ENCODE assay signal across 19 cellular contexts in genomic region chr14:70920608-70921007, GRCh38. TPM values are rescaled to one million over a fixed set of nuclear protein-coding genes. Genes with fewer than 3 reads are reported as not detected.
DNase-seq lines count a peak whose midpoint lies in the region; FAIRE-seq and TF ChIP-seq lines count a peak whose summit lies in the region.
"Had no signal": no experiment of that assay in that cellular context is flagged by ENCODE, and none has a peak within 500 bp of the region (broad histone marks: within the 10 kb centered on the region; RNA-seq: fewer than 3 reads in every experiment).

No MANE protein-coding gene starts in this region.

- no peak overlapping the region for H3K4me3 ChIP-seq in breast epithelium
- H3K4me3 ChIP-seq: adrenal gland, ovary, uterus had no signal

- no peaks in the 10 kb centered on the region for H3K9me3 Mint-ChIP-seq in MCF 10A (ENCODE audit: unreplicated experiment)
- H3K9me3 Mint-ChIP-seq in activated CD4-positive, alpha-beta memory T cell treated with anti-CD3 and anti-CD28 coated beads, Interleukin-2, amount 10 ng/mL, durations not matched to agents 7 days and 5 days, result peaks cover 6% of the 10 kb centered on the region
- H3K9me3 Mint-ChIP-seq: IgD-negative memory B cell; stimulated activated naive B cell treated with anti-CD40 and anti-IgM and Interleukin-4, amounts not matched to agents 10 μg/mL and 1 μg/mL and 100 μg/mL, for 72 hours had no signal

- no TSS peak for BruUV-seq in MCF 10A (replicated peaks; lab: Mats Ljungman, UMichigan)

- peak; percentile 65 for FAIRE-seq in urothelium cell line (lab: Jason Lieb, UNC)
- FAIRE-seq: kidney had no signal

- no peaks in the 10 kb centered on the region for H3K27me3 Mint-ChIP-seq in MCF 10A (ENCODE audit: insufficient read depth, unreplicated experiment)
- H3K27me3 Mint-ChIP-seq in activated CD4-positive, alpha-beta memory T cell treated with anti-CD3 and anti-CD28 coated beads, Interleukin-2, amount 10 ng/mL, durations not matched to agents 7 days and 5 days, result no peaks in the 10 kb centered on the region
- H3K27me3 Mint-ChIP-seq: IgD-negative memory B cell; stimulated activated naive B cell treated with anti-CD40 and anti-IgM and Interleukin-4, amounts not matched to agents 10 μg/mL and 1 μg/mL and 100 μg/mL, for 72 hours had no signal

- H3K27ac ChIP-seq in breast epithelium, result no peak overlapping the region
- H3K27ac ChIP-seq in epithelial cell of prostate, result peak overlapping the region; percentile 39
- H3K27ac ChIP-seq: adrenal gland, ovary, uterus had no signal

- peaks cover 0 to 7% of the 10 kb centered on the region in 2 donors for H3K4me1 ChIP-seq in breast epithelium

- no peak overlapping the region for H3K4me3 Mint-ChIP-seq in MCF 10A (ENCODE audit: unreplicated experiment)
- H3K4me3 Mint-ChIP-seq in activated CD4-positive, alpha-beta memory T cell treated with anti-CD3 and anti-CD28 coated beads, Interleukin-2, amount 10 ng/mL, durations not matched to agents 7 days and 5 days, result no peak overlapping the region
- H3K4me3 Mint-ChIP-seq: stimulated activated naive B cell treated with anti-CD40 and anti-IgM and Interleukin-4, amounts not matched to agents 10 μg/mL and 1 μg/mL and 100 μg/mL, for 72 hours had no signal

- POLR2A ChIA-PET in MCF 10A (lab: Yijun Ruan, JAX), result interaction anchor here (1.2 to 2.8 kb wide), 5 partner anchors 9 to 14 kb away, joined by 3 to 53 read pairs (median 16); partner anchors contain the start of gene PCNX1
- POLR2A ChIA-PET in activated CD4-positive, alpha-beta memory T cell treated with anti-CD3 and anti-CD28 coated beads, Interleukin-2, amount 10 ng/mL, durations not matched to agents 7 days and 5 days (lab: Charles Lee), result interaction anchor here (0.8 to 1.7 kb wide), 3 partner anchors 13 to 49 kb away, joined by 3 to 9 read pairs (median 3); partner anchors contain the start of gene PCNX1

- peaks cover 47% of the 10 kb centered on the region for H3K4me1 Mint-ChIP-seq in MCF 10A (ENCODE audit: insufficient read depth, unreplicated experiment)
- H3K4me1 Mint-ChIP-seq in activated CD4-positive, alpha-beta memory T cell treated with anti-CD3 and anti-CD28 coated beads, Interleukin-2, amount 10 ng/mL, durations not matched to agents 7 days and 5 days, result peaks cover 87% of the 10 kb centered on the region

- no peaks in the 10 kb centered on the region for H3K27me3 ChIP-seq in breast epithelium
- H3K27me3 ChIP-seq: adrenal gland, ovary, uterus had no signal

- no peak for TF ChIP-seq POLR2A in breast epithelium (IDR thresholded peaks at IDR 0.05)

- peak overlapping the region; percentile 80 for H3K27ac Mint-ChIP-seq in MCF 10A (ENCODE audit: low read depth, unreplicated experiment)
- H3K27ac Mint-ChIP-seq in activated CD4-positive, alpha-beta memory T cell treated with anti-CD3 and anti-CD28 coated beads, Interleukin-2, amount 10 ng/mL, durations not matched to agents 7 days and 5 days, result peak overlapping the region; percentile 74
- H3K27ac Mint-ChIP-seq: IgD-negative memory B cell; stimulated activated naive B cell treated with anti-CD40 and anti-IgM and Interleukin-4, amounts not matched to agents 10 μg/mL and 1 μg/mL and 100 μg/mL, for 72 hours had no signal

- intact Hi-C loops in MCF 10A (cut with micrococcal nuclease), result no loop called here
- intact Hi-C loops in breast epithelium (cut with DNase I; ENCODE audit: low total_unique reads), result no loop called here

- CTCF ChIA-PET in MCF 10A (lab: Yijun Ruan, JAX), result interaction anchor here (0.7 to 1.5 kb wide), 2 partner anchors 14 to 90 kb away, joined by 3 to 4 read pairs; no protein-coding TSS in a partner anchor
- CTCF ChIA-PET in activated CD4-positive, alpha-beta memory T cell treated with anti-CD3 and anti-CD28 coated beads, Interleukin-2, amount 10 ng/mL, durations not matched to agents 7 days and 5 days (lab: Charles Lee), result interaction anchor here (1.1 to 5.6 kb wide), 3 partner anchors 13 to 103 kb away, joined by 3 to 38 read pairs (median 4); partner anchors contain the start of gene PCNX1

- TF ChIP-seq CTCF in MCF 10A (IDR thresholded peaks at IDR 0.05; ENCODE audit: unreplicated experiment) (no peak), breast epithelium (IDR thresholded peaks at IDR 0.05) (no peak)

- DNase-seq in MCF 10A (ENCODE audit: unreplicated experiment) (no peak), breast epithelium (ENCODE audit: low spot score in 2 of 2) (no peak), epithelial cell of prostate (ENCODE audit: low read depth, low spot score) (no peak), urothelium cell line (ENCODE audit: low spot score) (no peak), kidney glomerular epithelial cell (lab: John Stamatoyannopoulos, UW) (no peak), SHP77 treated with DMSO at 0.1 percent for 48 hours (lab: John Stamatoyannopoulos, UW) (no peak)
- no peak for DNase-seq in activated CD4-positive, alpha-beta memory T cell treated with anti-CD3 and anti-CD28 coated beads, Interleukin-2, amount 10 ng/mL, durations not matched to agents 7 days and 5 days
- no peak for DNase-seq in activated CD4-positive, alpha-beta T cell treated with anti-CD3 and anti-CD28 coated beads for 4 hours
- DNase-seq: activated CD8-positive, alpha-beta memory T cell treated with anti-CD3 and anti-CD28 coated beads for 24 hours; adrenal gland; DMS 273 treated with DMSO at 0.1 percent for 48 hours; kidney; NCI-H1048; NCI-H2171 treated with DMSO at 0.1 percent for 48 hours; ovary; SHP77; stimulated activated naive B cell treated with anti-CD40 and anti-IgM and Interleukin-4, amounts not matched to agents 10 μg/mL and 1 μg/mL and 100 μg/mL, for 72 hours; uterus had no signal

- H3K9me3 ChIP-seq in breast epithelium, result no peaks in the 10 kb centered on the region
- H3K9me3 ChIP-seq: adrenal gland, ovary, uterus had no signal

- peaks cover 6% of the 10 kb centered on the region for H3K36me3 Mint-ChIP-seq in MCF 10A (ENCODE audit: insufficient read depth, unreplicated experiment)
- H3K36me3 Mint-ChIP-seq in activated CD4-positive, alpha-beta memory T cell treated with anti-CD3 and anti-CD28 coated beads, Interleukin-2, amount 10 ng/mL, durations not matched to agents 7 days and 5 days (ENCODE audit: low read depth), result peaks cover 17% of the 10 kb centered on the region

- H3K36me3 ChIP-seq in breast epithelium, result no peaks in the 10 kb centered on the region
- H3K36me3 ChIP-seq: adrenal gland, ovary, uterus had no signal

RNA-seq across cellular contexts. Expression of gene PCNX1, which starts 13.3 kb away (rescaled TPM):
- 48.7 and 55.6 TPM in 2 replicates for total RNA-seq in MCF 10A (2022)
- total RNA-seq in breast epithelium, result 100 to 1,000 TPM in 1 of 3 donors, 10 to 100 TPM in 2; 61.8 to 105 (median 92.5) TPM
- total RNA-seq in activated CD4-positive, alpha-beta memory T cell treated with anti-CD3 and anti-CD28 coated beads, Interleukin-2, amount 10 ng/mL, durations not matched to agents 7 days and 5 days, result 10 to 100 TPM; 56.9 to 60.4 TPM
